ENCODE assay signal across 11 cellular contexts in the genomic region with DNA sequence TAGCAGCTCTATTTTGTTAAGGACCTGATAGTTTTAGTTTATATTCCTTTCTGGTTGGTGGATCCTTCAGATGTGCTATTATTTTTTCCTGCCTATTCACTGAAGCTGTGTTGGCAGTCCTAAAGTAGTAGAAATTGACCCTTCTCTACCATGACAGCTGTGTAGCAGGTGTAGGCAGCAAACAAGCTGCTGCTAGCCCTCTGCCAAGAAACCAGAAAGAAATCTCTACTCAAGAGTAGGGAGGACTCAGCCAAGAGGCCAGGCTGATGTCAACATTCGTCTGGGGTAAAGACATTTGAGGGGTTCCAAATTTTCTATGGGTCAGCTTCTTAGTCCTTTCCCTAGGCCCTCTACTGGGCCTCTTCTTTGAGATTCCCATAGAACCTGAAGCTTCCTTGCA.
"Had no signal": no experiment of that assay in that cellular context is flagged by ENCODE, and none has a peak within 500 bp of the region (broad histone marks: within the 10 kb centered on the region; RNA-seq: fewer than 3 reads in every experiment).

No MANE protein-coding gene starts in this region.

- H3K27ac Mint-ChIP-seq: activated naive CD8-positive, alpha-beta T cell treated with anti-CD3 and anti-CD28 coated beads for 36 hours; stimulated activated memory B cell treated with anti-CD40 and anti-IgM and Interleukin-4, amounts not matched to agents 10 μg/mL and 1 μg/mL and 100 μg/mL, for 72 hours; T-helper 17 cell; type B pancreatic cell had no signal

- H3K27me3 Mint-ChIP-seq: activated naive CD8-positive, alpha-beta T cell treated with anti-CD3 and anti-CD28 coated beads for 36 hours; stimulated activated memory B cell treated with anti-CD40 and anti-IgM and Interleukin-4, amounts not matched to agents 10 μg/mL and 1 μg/mL and 100 μg/mL, for 72 hours; T-helper 17 cell; type B pancreatic cell had no signal

- H3K36me3 Mint-ChIP-seq: type B pancreatic cell had no signal

- H3K27ac ChIP-seq: dorsolateral prefrontal cortex, spleen had no signal

- H3K4me3 ChIP-seq: dorsolateral prefrontal cortex, spleen had no signal

- H3K9me3 Mint-ChIP-seq: activated naive CD8-positive, alpha-beta T cell treated with anti-CD3 and anti-CD28 coated beads for 36 hours; stimulated activated memory B cell treated with anti-CD40 and anti-IgM and Interleukin-4, amounts not matched to agents 10 μg/mL and 1 μg/mL and 100 μg/mL, for 72 hours; type B pancreatic cell had no signal

- DNase-seq: activated gamma-delta T cell; activated naive CD8-positive, alpha-beta T cell treated with anti-CD3 and anti-CD28 coated beads for 36 hours; activated T-cell treated with anti-CD3 and anti-CD28 coated beads, Interleukin-2, amount 50 U/mL, for 1 hour; dorsolateral prefrontal cortex; islet precursor cell; spleen; stimulated activated CD4-positive, alpha-beta T cell treated with anti-CD3 and anti-CD28 coated beads, Interleukin-1b, Interleukin-23, amount 100 ng/mL, for 48 hours; substantia nigra; T-helper 17 cell had no signal

- H3K4me1 Mint-ChIP-seq: activated naive CD8-positive, alpha-beta T cell treated with anti-CD3 and anti-CD28 coated beads for 36 hours; stimulated activated memory B cell treated with anti-CD40 and anti-IgM and Interleukin-4, amounts not matched to agents 10 μg/mL and 1 μg/mL and 100 μg/mL, for 72 hours; T-helper 17 cell had no signal

- H3K4me3 Mint-ChIP-seq: activated naive CD8-positive, alpha-beta T cell treated with anti-CD3 and anti-CD28 coated beads for 36 hours; stimulated activated memory B cell treated with anti-CD40 and anti-IgM and Interleukin-4, amounts not matched to agents 10 μg/mL and 1 μg/mL and 100 μg/mL, for 72 hours; T-helper 17 cell; type B pancreatic cell had no signal

- H3K27me3 ChIP-seq: dorsolateral prefrontal cortex, spleen had no signal

- H3K4me1 ChIP-seq: spleen had no signal

- H3K9me3 ChIP-seq: spleen had no signal
